ENCODE assay signal across 8 cellular contexts in genomic region chr12:68933564-68933893, GRCh38. TPM values are rescaled to one million over a fixed set of nuclear protein-coding genes. Genes with fewer than 3 reads are reported as not detected.
DNase-seq lines count a peak whose midpoint lies in the region; ATAC-seq and TF ChIP-seq lines count a peak whose summit lies in the region.

No MANE protein-coding gene starts in this region.

- H3K56ac ChIP-seq in IMR-90 (ENCODE audit: extremely low read depth, insufficient read depth, low read length): no peak overlapping the region

- ATAC-seq in IMR-90 (ENCODE audit: low read depth) (no peak; the same call in 1 of the 2 replicates), GM21723 (IDR thresholded peaks at IDR 0.05; ENCODE audit: unreplicated experiment) (no peak)
- ATAC-seq in effector memory CD8-positive, alpha-beta T cell (replicated peaks): peak; percentile 4

- H2BK15ac ChIP-seq in IMR-90 (ENCODE audit: low read depth, low read length): no peak overlapping the region

- H3K9me3 ChIP-seq in A673 (ENCODE audit: low read depth, low read length, poor library complexity, severe bottlenecking) (no peaks in the 10 kb centered on the region), IMR-90 (ENCODE audit: control insufficient read depth, insufficient read depth, low read length) (no peaks in the 10 kb centered on the region), muscle layer of duodenum (ENCODE audit: control insufficient read depth in 1 of 2, low read length in 2 of 2) (no peaks in the 10 kb centered on the region)

- peak overlapping the region; percentile 90 for H2AFZ ChIP-seq in IMR-90 (replicated peaks; ENCODE audit: low read length, poor library complexity)

- H3K9ac ChIP-seq in IMR-90 (ENCODE audit: low read depth, low read length): no peak overlapping the region; the same call in 1 of the 2 replicates

- TF ChIP-seq POLR2A in IMR-90 (IDR thresholded peaks at IDR 0.05; ENCODE audit: low read depth, low read length): no peak

- H3K79me1 ChIP-seq in IMR-90 (ENCODE audit: low read depth in 1 of 2, low read length in 2 of 2): no peaks in the 10 kb centered on the region

- H3K36me3 Mint-ChIP-seq in effector memory CD8-positive, alpha-beta T cell (ENCODE audit: insufficient read depth): no peaks in the 10 kb centered on the region

- H3K4me3 ChIP-seq in A673 (ENCODE audit: low read depth, low read length, poor library complexity, severe bottlenecking): peak overlapping the region; percentile 43
- peak overlapping the region; percentile 58 for H3K4me3 ChIP-seq in IMR-90 (ENCODE audit: insufficient read depth, low read depth, low read length)
- H3K4me3 ChIP-seq in muscle layer of duodenum (ENCODE audit: low read depth in 1 of 2, low read length in 2 of 2): peak overlapping the region; percentile 21 to 67

- H4K5ac ChIP-seq in IMR-90 (ENCODE audit: low read depth, low read length): no peak overlapping the region

- no peaks in the 10 kb centered on the region for H3K9me1 ChIP-seq in IMR-90 (ENCODE audit: insufficient read depth, low read length)

- POLR2A ChIA-PET in A673 (lab: Charles Lee; ENCODE audit: low non-redundant PET): no interaction called here
- POLR2A ChIA-PET in IMR-90 (lab: Charles Lee; ENCODE audit: unreplicated experiment): no interaction called here

- CTCF ChIA-PET in A673 (lab: Charles Lee) (no interaction called here), IMR-90 (lab: Yijun Ruan, JAX) (no interaction called here)

- no peak overlapping the region for H4K8ac ChIP-seq in IMR-90 (ENCODE audit: low read depth in 2 of 2, low read length in 2 of 2)

- H2BK120ac ChIP-seq in IMR-90 (ENCODE audit: low read depth, low read length): no peak overlapping the region

- intact Hi-C loops in A673 (cut with micrococcal nuclease; ENCODE audit: unreplicated experiment): no loop called here
- intact Hi-C loops in IMR-90 (cut with micrococcal nuclease): no loop called here

- H3K27ac ChIP-seq in A673 (ENCODE audit: low read depth, low read length, poor library complexity, severe bottlenecking): no peak overlapping the region
- H3K27ac ChIP-seq in IMR-90 (ENCODE audit: insufficient read depth, low read length): no peak overlapping the region
- no peak overlapping the region for H3K27ac ChIP-seq in muscle layer of duodenum (ENCODE audit: low read length)

- H3K4ac ChIP-seq in IMR-90 (ENCODE audit: low read depth, low read length): no peak overlapping the region

- in situ Hi-C loops in IMR-90 (cut with MboI; ENCODE audit: low sequenced_read_pairs) (no loop called here), GM13977 (cut with MboI; ENCODE audit: low pct_unique_long_range_greater_than_20kb, low sequenced_read_pairs, unreplicated experiment) (no loop called here)

- 20% methylated on average over 1 of the region's 25 CpGs; no CpG with 5 or more reads in 1 of the 2 experiments for WGBS in IMR-90 (ENCODE audit: extremely low coverage in 2 of 2, insufficient read length in 1 of 2), 2 experiments

- no peak overlapping the region; the same call in 1 of the 2 replicates for H3K18ac ChIP-seq in IMR-90 (ENCODE audit: low read depth, low read length)

- peak overlapping the region; percentile 87 for H3K4me2 ChIP-seq in IMR-90 (ENCODE audit: low read depth, low read length)

- H3K9me3 Mint-ChIP-seq in effector memory CD8-positive, alpha-beta T cell: no peaks in the 10 kb centered on the region

- H2BK20ac ChIP-seq in IMR-90 (ENCODE audit: low read depth, low read length): no peak overlapping the region

- peak overlapping the region; percentile 3; the same call in 1 of the 2 replicates for H3K23ac ChIP-seq in IMR-90 (ENCODE audit: low read depth, low read length)

- H4K91ac ChIP-seq in IMR-90 (ENCODE audit: insufficient read depth, low read depth, low read length): no peak overlapping the region

- peaks cover 27 to 31% of the 10 kb centered on the region in 2 donors for H3K27me3 Mint-ChIP-seq in effector memory CD8-positive, alpha-beta T cell

- TF ChIP-seq RAD21 in IMR-90 (IDR thresholded peaks at IDR 0.05; ENCODE audit: low read length): no peak

- H3K27ac Mint-ChIP-seq in effector memory CD8-positive, alpha-beta T cell: no peak overlapping the region

- no peak for DNase-seq in A673 (ENCODE audit: low spot score)
- no peak for DNase-seq in IMR-90
- no peak for DNase-seq in effector memory CD8-positive, alpha-beta T cell
- DNase-seq in NCI-H1417 (lab: John Stamatoyannopoulos, UW): no peak
- DNase-seq in GM13977 (ENCODE audit: low spot score): no peak
- no peak for DNase-seq in NCI-H446 (lab: John Stamatoyannopoulos, UW)

- H3K4me1 Mint-ChIP-seq in effector memory CD8-positive, alpha-beta T cell (ENCODE audit: low read depth in 2 of 2): peaks cover 7% of the 10 kb centered on the region in 2 donors

- H2AK9ac ChIP-seq in IMR-90 (replicated peaks; ENCODE audit: low read depth, low read length, poor library complexity): peak overlapping the region; percentile 76

- H3K36me3 ChIP-seq in A673 (ENCODE audit: insufficient read depth, low read length, poor library complexity, severe bottlenecking) (no peaks in the 10 kb centered on the region), IMR-90 (ENCODE audit: control insufficient read depth, insufficient read depth, low read length) (no peaks in the 10 kb centered on the region), muscle layer of duodenum (ENCODE audit: control insufficient read depth in 1 of 2, insufficient read depth in 2 of 2, low read length in 2 of 2) (no peaks in the 10 kb centered on the region)

- dilution Hi-C loops in IMR-90 (cut with HindIII; ENCODE audit: low sequenced_read_pairs, unreplicated experiment): no loop called here

- H3K4me3 Mint-ChIP-seq in effector memory CD8-positive, alpha-beta T cell: peak overlapping the region; percentile 83

- H3K27me3 ChIP-seq in A673 (replicated peaks; ENCODE audit: insufficient read depth, low read depth, low read length, poor library complexity): peaks cover 4% of the 10 kb centered on the region
- H3K27me3 ChIP-seq in IMR-90 (ENCODE audit: control insufficient read depth, insufficient read depth, low read length): peaks cover 7% of the 10 kb centered on the region
- H3K27me3 ChIP-seq in muscle layer of duodenum (ENCODE audit: low read depth, low read length): peaks cover 5% of the 10 kb centered on the region

- TF ChIP-seq CTCF in A673 (conservative IDR thresholded peaks at IDR 0.05; ENCODE audit: low read depth, low read length) (no peak), IMR-90 (conservative IDR thresholded peaks at IDR 0.05; ENCODE audit: low read depth, low read length) (no peak), GM13977 (IDR thresholded peaks at IDR 0.05; ENCODE audit: extremely low read depth, insufficient read depth, missing control alignments) (no peak)

- BruUV-seq in A673 (replicated peaks; lab: Mats Ljungman, UMichigan): no TSS peak
- BruUV-seq in IMR-90 (replicated peaks; lab: Mats Ljungman, UMichigan): no TSS peak

- H2AK5ac ChIP-seq in IMR-90 (ENCODE audit: low read depth, low read length): no peak overlapping the region

- H2BK5ac ChIP-seq in IMR-90 (ENCODE audit: low read depth, low read length, poor library complexity, severe bottlenecking): no peak overlapping the region

- H3K4me1 ChIP-seq in A673 (ENCODE audit: insufficient read depth, low read length, poor library complexity, severe bottlenecking): no peaks in the 10 kb centered on the region
- no peaks in the 10 kb centered on the region for H3K4me1 ChIP-seq in IMR-90 (ENCODE audit: control insufficient read depth, insufficient read depth, low read length)
- H3K4me1 ChIP-seq in muscle layer of duodenum (ENCODE audit: control insufficient read depth in 1 of 2, insufficient read depth in 2 of 2, low read length in 2 of 2): peaks cover 0 to 8% of the 10 kb centered on the region in 2 donors

- H3K14ac ChIP-seq in IMR-90 (replicated peaks; ENCODE audit: low read depth, low read length): no peak overlapping the region

- no peaks in the 10 kb centered on the region for H4K20me1 ChIP-seq in IMR-90 (ENCODE audit: insufficient read depth, low read length)

TF ChIP-seq in IMR-90, 13 proteins besides CTCF, POLR2A, EP300 and RAD21:
- no peak for TF ChIP-seq CHD1 (IDR thresholded peaks at IDR 0.05; ENCODE audit: low read depth, low read length)

RNA-seq across cellular contexts. Expression of gene CPM, which starts 0.6 kb away (rescaled TPM):
- 0.81 and 0.84 TPM in 2 replicates for total RNA-seq in A673 (2021)
- 7.2 and 8.8 TPM in 2 replicates for total RNA-seq in IMR-90 (2012; rRNA removed)
- polyA plus RNA-seq in IMR-90 (2012; rRNA removed): 1.9 and 2.0 TPM in 2 replicates
- 0.36 and 0.88 TPM in 2 replicates for polyA plus RNA-seq in IMR-90 (2012; cell fraction: cytosol; rRNA removed)
- 0.23 and 0.52 TPM in 2 replicates for polyA plus RNA-seq in IMR-90 (2012; cell fraction: nucleus; rRNA removed; ENCODE audit: low replicate concordance)
